ENCODE assay signal across 15 cellular contexts in genomic region chr2:229553091-229553490, GRCh38.
"Had no signal": no experiment of that assay in that cellular context is flagged by ENCODE, and none has a peak within 500 bp of the region (broad histone marks: within the 10 kb centered on the region; RNA-seq: fewer than 3 reads in every experiment).

No MANE protein-coding gene starts in this region.

- H3K4me3 ChIP-seq: gastrocnemius medialis, upper lobe of left lung had no signal

- H3K27ac Mint-ChIP-seq: activated CD4-positive, alpha-beta T cell treated with anti-CD3 and anti-CD28 coated beads, Interleukin-2, amount 10 ng/mL, durations not matched to agents 7 days and 5 days; activated naive CD4-positive, alpha-beta T cell treated with anti-CD3 and anti-CD28 coated beads, Interleukin-2, amount 50 U/mL, for 24 hours had no signal

- H3K9me3 Mint-ChIP-seq: activated CD4-positive, alpha-beta T cell treated with anti-CD3 and anti-CD28 coated beads, Interleukin-2, amount 10 ng/mL, durations not matched to agents 7 days and 5 days had no signal

- H3K27me3 ChIP-seq: gastrocnemius medialis, upper lobe of left lung had no signal

- H3K36me3 Mint-ChIP-seq: activated naive CD4-positive, alpha-beta T cell treated with anti-CD3 and anti-CD28 coated beads, Interleukin-2, amount 50 U/mL, for 24 hours had no signal

- H3K9me3 ChIP-seq: gastrocnemius medialis, upper lobe of left lung had no signal

- H3K4me1 ChIP-seq: gastrocnemius medialis, upper lobe of left lung had no signal

- H3K27ac ChIP-seq: gastrocnemius medialis, upper lobe of left lung had no signal

- H3K4me3 Mint-ChIP-seq: activated CD4-positive, alpha-beta T cell treated with anti-CD3 and anti-CD28 coated beads, Interleukin-2, amount 10 ng/mL, durations not matched to agents 7 days and 5 days; activated naive CD4-positive, alpha-beta T cell treated with anti-CD3 and anti-CD28 coated beads, Interleukin-2, amount 50 U/mL, for 24 hours; neural crest cell had no signal

- H3K36me3 ChIP-seq: gastrocnemius medialis, upper lobe of left lung had no signal

- DNase-seq: activated CD4-positive, alpha-beta T cell treated with anti-CD3 and anti-CD28 coated beads, Interleukin-2, amount 10 ng/mL, durations not matched to agents 7 days and 5 days; activated CD4-positive, CD25-positive, alpha-beta regulatory T cell; activated effector memory CD4-positive, alpha-beta T cell treated with Interleukin-2 at 50 U/mL for 16 hours; activated T-cell treated with anti-CD3 and anti-CD28 coated beads for 4 hours; amygdala; caudate nucleus; effector memory CD4-positive, alpha-beta T cell; gastrocnemius medialis; stimulated activated CD4-positive, alpha-beta T cell treated with anti-CD3 and anti-CD28 coated beads, Interleukin-4, amount 100 ng/mL, for 1 hour; stimulated activated CD8-positive, alpha-beta memory T cell treated with anti-CD3 and anti-CD28 coated beads, Interleukin-4, amount 100 ng/mL, for 48 hours; stimulated activated naive CD8-positive, alpha-beta T cell treated with anti-CD3 and anti-CD28 coated beads, Interleukin-15, Interleukin-2, amounts not matched to agents 100 U/mL and 50 U/mL, for 24 hours; T-helper 2 cell had no signal

- H3K4me1 Mint-ChIP-seq: activated CD4-positive, alpha-beta T cell treated with anti-CD3 and anti-CD28 coated beads, Interleukin-2, amount 10 ng/mL, durations not matched to agents 7 days and 5 days; activated naive CD4-positive, alpha-beta T cell treated with anti-CD3 and anti-CD28 coated beads, Interleukin-2, amount 50 U/mL, for 24 hours had no signal
